Comparison of ENCODE assay signal across 1 cellular context in genomic region chr16:74743045-74743667, GRCh38.
TF ChIP-seq lines count a peak whose summit lies in the region.

No MANE protein-coding gene starts in this region.

TF ChIP-seq in HCT116, 20 proteins besides CTCF, POLR2A, EP300 and RAD21 (continued from another document):
- no peak for TF ChIP-seq SRF (IDR thresholded peaks at IDR 0.05; ENCODE audit: low read depth)
- no peak for TF ChIP-seq POLR2AphosphoS5 (IDR thresholded peaks at IDR 0.05; ENCODE audit: low read depth, low read length)
- TF ChIP-seq TCF7L2 (IDR thresholded peaks at IDR 0.05; ENCODE audit: borderline replicate concordance, extremely low read depth, insufficient read depth, insufficient read length), result no peak
- TF ChIP-seq ZNF274 (IDR thresholded peaks at IDR 0.05; ENCODE audit: low read depth, low read length), result no peak
- no peak for TF ChIP-seq MAX (IDR thresholded peaks at IDR 0.05)
- TF ChIP-seq EZH2phosphoT487 (IDR thresholded peaks at IDR 0.05; ENCODE audit: borderline replicate concordance), result no peak
- TF ChIP-seq CEBPB (IDR thresholded peaks at IDR 0.05; ENCODE audit: low read depth), result no peak
- TF ChIP-seq ATF3 (IDR thresholded peaks at IDR 0.05), result no peak
TF ChIP-seq in HCT116: peak in this region for 0.
